ENCODE assay signal across 13 cellular contexts in the genomic region with DNA sequence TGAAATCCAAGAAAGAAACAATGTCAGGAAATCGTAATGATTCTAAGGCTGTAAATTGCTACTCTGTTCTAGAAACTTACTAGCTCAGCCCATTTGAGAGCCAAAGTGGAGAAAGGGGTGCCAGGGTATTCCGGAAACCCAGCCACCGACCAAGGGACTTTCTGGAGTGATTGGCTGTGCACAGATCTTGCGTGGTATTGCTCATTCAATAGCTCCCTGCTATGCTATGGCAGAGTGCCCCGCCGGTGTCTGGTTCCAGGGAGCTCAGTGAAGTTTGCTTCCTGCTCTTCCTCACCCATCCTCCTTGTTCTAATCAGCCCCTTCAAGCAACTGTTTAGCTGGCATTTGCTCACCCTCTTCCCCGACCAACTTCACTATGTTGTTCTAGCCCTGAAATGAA.
"Had no signal": no experiment of that assay in that cellular context is flagged by ENCODE, and none has a peak within 500 bp of the region (broad histone marks: within the 10 kb centered on the region; RNA-seq: fewer than 3 reads in every experiment).

No MANE protein-coding gene starts in this region.

- H3K4me1 ChIP-seq: esophagus muscularis mucosa, heart left ventricle, psoas muscle, tibial artery had no signal

- H3K27ac ChIP-seq: esophagus muscularis mucosa, heart left ventricle, psoas muscle, tibial artery, vagina had no signal

- H3K27ac Mint-ChIP-seq: activated B cell treated with CpG ODN at 0.5 μM for 24 hours; activated CD4-positive, alpha-beta T cell treated with anti-CD3 and anti-CD28 coated beads, Interleukin-2, amount 10 ng/mL, durations not matched to agents 24 days and 14 days; activated naive CD8-positive, alpha-beta T cell treated with anti-CD3 and anti-CD28 coated beads, Interleukin-2, amount 50 U/mL, for 24 hours; activated T-helper 1 cell treated with anti-CD3 and anti-CD28 coated beads, Interleukin-12 subunit alpha, Interleukin-12 subunit beta, Interleukin-2, Interleukin-4 antibody, amounts not matched to agents 30 ng/mL and 10 ng/mL and 1 ng/mL, durations not matched to agents 14 hours and 24 hours and 36 hours; T-helper 17 cell had no signal

- H3K9me3 ChIP-seq: esophagus muscularis mucosa, heart left ventricle, psoas muscle, tibial artery, vagina had no signal

- H3K4me3 Mint-ChIP-seq: activated B cell treated with CpG ODN at 0.5 μM for 24 hours; activated CD4-positive, alpha-beta T cell treated with anti-CD3 and anti-CD28 coated beads, Interleukin-2, amount 10 ng/mL, durations not matched to agents 24 days and 14 days; activated naive CD8-positive, alpha-beta T cell treated with anti-CD3 and anti-CD28 coated beads, Interleukin-2, amount 50 U/mL, for 24 hours; activated T-helper 1 cell treated with anti-CD3 and anti-CD28 coated beads, Interleukin-12 subunit alpha, Interleukin-12 subunit beta, Interleukin-2, Interleukin-4 antibody, amounts not matched to agents 30 ng/mL and 10 ng/mL and 1 ng/mL, durations not matched to agents 14 hours and 24 hours and 36 hours; central memory CD8-positive, alpha-beta T cell; T-helper 17 cell had no signal

- H3K36me3 ChIP-seq: esophagus muscularis mucosa, heart left ventricle, tibial artery, vagina had no signal

- H3K27me3 ChIP-seq: esophagus muscularis mucosa, heart left ventricle, tibial artery, vagina had no signal

- H3K4me1 Mint-ChIP-seq: activated B cell treated with CpG ODN at 0.5 μM for 24 hours; activated CD4-positive, alpha-beta T cell treated with anti-CD3 and anti-CD28 coated beads, Interleukin-2, amount 10 ng/mL, durations not matched to agents 24 days and 14 days; activated naive CD8-positive, alpha-beta T cell treated with anti-CD3 and anti-CD28 coated beads, Interleukin-2, amount 50 U/mL, for 24 hours; central memory CD8-positive, alpha-beta T cell; T-helper 17 cell had no signal

- H3K27me3 Mint-ChIP-seq: activated B cell treated with CpG ODN at 0.5 μM for 24 hours; activated CD4-positive, alpha-beta T cell treated with anti-CD3 and anti-CD28 coated beads, Interleukin-2, amount 10 ng/mL, durations not matched to agents 24 days and 14 days; activated naive CD8-positive, alpha-beta T cell treated with anti-CD3 and anti-CD28 coated beads, Interleukin-2, amount 50 U/mL, for 24 hours; T-helper 17 cell had no signal

- ATAC-seq: activated naive CD8-positive, alpha-beta T cell treated with anti-CD3 and anti-CD28 coated beads, Interleukin-2, amount 50 U/mL, for 24 hours; T-helper 17 cell had no signal

- DNase-seq: activated B cell treated with CpG ODN at 0.5 μM for 24 hours; activated CD4-positive, alpha-beta T cell treated with anti-CD3 and anti-CD28 coated beads, Interleukin-2, amount 10 ng/mL, durations not matched to agents 24 days and 14 days; activated naive CD4-positive, alpha-beta T cell; activated naive CD8-positive, alpha-beta T cell treated with anti-CD3 and anti-CD28 coated beads, Interleukin-2, amount 50 U/mL, for 24 hours; heart left ventricle; stimulated activated CD4-positive, alpha-beta T cell treated with anti-CD3 and anti-CD28 coated beads, Interleukin-4, amount 100 ng/mL, for 4 hours; T-helper 17 cell; tibial artery had no signal

- H3K4me3 ChIP-seq: esophagus muscularis mucosa, heart left ventricle, psoas muscle, tibial artery, vagina had no signal
